Comparison of ENCODE assay signal across 21 cellular contexts in the genomic region with DNA sequence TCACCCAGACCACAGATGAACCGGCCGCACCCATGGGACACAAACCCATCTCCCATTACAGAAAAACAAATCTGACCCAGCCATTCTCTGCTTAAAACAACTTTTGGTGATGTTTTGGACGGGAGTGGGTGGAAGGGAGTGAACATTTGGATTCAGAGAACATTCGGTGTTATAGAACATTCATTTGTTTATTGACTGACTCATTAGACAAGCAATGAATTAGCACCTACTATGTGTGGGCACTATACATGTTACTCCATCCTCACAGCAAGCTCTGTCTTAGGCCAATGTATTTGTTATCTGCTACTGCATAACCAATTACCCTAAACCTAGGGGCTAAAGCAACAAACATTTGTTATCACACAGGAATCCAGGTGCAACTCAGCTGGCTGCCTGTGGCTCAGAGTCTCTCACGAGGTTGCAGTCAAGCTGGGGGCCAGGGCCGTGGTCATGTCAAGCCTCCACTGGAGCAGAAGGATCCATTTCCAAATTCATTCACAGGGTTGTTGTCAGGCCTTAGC. TPM values are rescaled to one million over a fixed set of nuclear protein-coding genes. Genes with fewer than 3 reads are reported as not detected.
A peak's percentile ranks its signal among the peaks of the same experiment; 100 is the strongest.
DNase-seq lines count a peak whose midpoint lies in the region; ATAC-seq, FAIRE-seq and TF ChIP-seq lines count a peak whose summit lies in the region.
"Had no signal": no experiment of that assay in that cellular context is flagged by ENCODE, and none has a peak within 500 bp of the region (broad histone marks: within the 10 kb centered on the region; RNA-seq: fewer than 3 reads in every experiment).

No MANE protein-coding gene starts in this region.

- no peak overlapping the region for H3K4me2 ChIP-seq in astrocyte (ENCODE audit: low read length)

- H3K27me3 Mint-ChIP-seq in astrocyte (ENCODE audit: low read depth, unreplicated experiment) = no peaks in the 10 kb centered on the region
- H3K27me3 Mint-ChIP-seq in immature natural killer cell (ENCODE audit: low read depth in 3 of 3) = peaks cover 0 to 2% (median 2%) of the 10 kb centered on the region in 3 donors
- H3K27me3 Mint-ChIP-seq: activated B cell treated with CpG ODN at 0.5 μM for 24 hours; activated CD4-positive, alpha-beta memory T cell treated with anti-CD3 and anti-CD28 coated beads, Interleukin-2, amount 10 ng/mL, durations not matched to agents 7 days and 5 days; activated naive CD8-positive, alpha-beta T cell; activated T-cell treated with anti-CD3 and anti-CD28 coated beads, Interleukin-2, amount 50 U/mL, for 24 hours had no signal

- H3K36me3 ChIP-seq in HUES48 (ENCODE audit: control insufficient read depth, insufficient read depth, low read length) (no peaks in the 10 kb centered on the region), astrocyte (ENCODE audit: insufficient read depth, low read length) (no peaks in the 10 kb centered on the region), thymus (ENCODE audit: control insufficient read depth, insufficient read depth) (no peaks in the 10 kb centered on the region)
- H3K36me3 ChIP-seq: BE2C, breast epithelium, tibial artery had no signal

- H3K27ac ChIP-seq in HUES48 (ENCODE audit: low read depth, low read length) (peak overlapping the region; percentile 51), astrocyte (ENCODE audit: low read depth, low read length) (no peak overlapping the region), thymus (ENCODE audit: low read depth) (peak overlapping the region; percentile 36)
- H3K27ac ChIP-seq: breast epithelium, dorsolateral prefrontal cortex, tibial artery had no signal

- peaks cover 10% of the 10 kb centered on the region for H3K36me3 Mint-ChIP-seq in astrocyte (ENCODE audit: low read depth, unreplicated experiment)
- H3K36me3 Mint-ChIP-seq in immature natural killer cell = peaks cover 8 to 18% (median 9%) of the 10 kb centered on the region in 3 donors

- no peak overlapping the region for H2AFZ ChIP-seq in astrocyte (ENCODE audit: low read depth, low read length)

- H4K20me1 ChIP-seq in astrocyte (ENCODE audit: insufficient read depth, low read length) = no peaks in the 10 kb centered on the region

- H3K4me3 ChIP-seq in HUES48 (ENCODE audit: low read depth, low read length) (no peak overlapping the region), astrocyte (ENCODE audit: insufficient read depth, low read depth, low read length) (no peak overlapping the region), fibroblast of mammary gland (ENCODE audit: control insufficient read depth, low read depth, low read length) (no peak overlapping the region), thymus (ENCODE audit: low read length) (no peak overlapping the region)
- H3K4me3 ChIP-seq: breast epithelium, dorsolateral prefrontal cortex, tibial artery had no signal

- DNase-seq in astrocyte (ENCODE audit: low read depth) (peak; percentile 61), fibroblast of mammary gland (ENCODE audit: low read depth) (peak; percentile 89), OCI-M2 (lab: John Stamatoyannopoulos, UW; ENCODE audit: unreplicated experiment) (no peak), immature natural killer cell (no peak)
- DNase-seq: activated B cell treated with CpG ODN at 0.5 μM for 24 hours; activated CD4-positive, alpha-beta memory T cell treated with anti-CD3 and anti-CD28 coated beads, Interleukin-2, amount 10 ng/mL, durations not matched to agents 7 days and 5 days; activated T-cell treated with anti-CD3 and anti-CD28 coated beads, Interleukin-2, amount 50 U/mL, for 24 hours; BE2C; dorsolateral prefrontal cortex; GOT3; left cardiac atrium; NCI-H1436 treated with DMSO at 0.1 percent for 48 hours; NCI-H748 treated with DMSO at 0.1 percent for 48 hours had no signal

- peaks cover 19% of the 10 kb centered on the region for H3K4me1 ChIP-seq in HUES48 (ENCODE audit: control insufficient read depth, insufficient read depth, low read length)
- H3K4me1 ChIP-seq in astrocyte (ENCODE audit: insufficient read depth, low read length) = peaks cover 21% of the 10 kb centered on the region
- peaks cover 21% of the 10 kb centered on the region for H3K4me1 ChIP-seq in thymus (ENCODE audit: control insufficient read depth, insufficient read depth, low read length)
- H3K4me1 ChIP-seq: BE2C, breast epithelium had no signal

- H3K9me3 ChIP-seq in HUES48 (ENCODE audit: control insufficient read depth, insufficient read depth, low read length) = peaks cover 3% of the 10 kb centered on the region; the same call in 1 of the 2 replicates
- peaks cover 12% of the 10 kb centered on the region for H3K9me3 ChIP-seq in astrocyte (ENCODE audit: insufficient read depth, low read depth, low read length)
- no peaks in the 10 kb centered on the region for H3K9me3 ChIP-seq in thymus (ENCODE audit: control insufficient read depth)

- no peak overlapping the region for H3K9ac ChIP-seq in HUES48 (ENCODE audit: low read depth, low read length)
- no peak overlapping the region for H3K9ac ChIP-seq in astrocyte (ENCODE audit: low read length)

- H3K79me2 ChIP-seq in astrocyte (ENCODE audit: insufficient read depth, low read length) = no peaks in the 10 kb centered on the region

- ATAC-seq in HG02610 (IDR thresholded peaks at IDR 0.05; ENCODE audit: unreplicated experiment) = no peak

- peaks cover 15% of the 10 kb centered on the region for H3K4me1 Mint-ChIP-seq in astrocyte (ENCODE audit: low read depth, unreplicated experiment)
- H3K4me1 Mint-ChIP-seq in immature natural killer cell = peaks cover 0 to 7% of the 10 kb centered on the region in 2 donors

- H3K27me3 ChIP-seq in HUES48 (ENCODE audit: control insufficient read depth, insufficient read depth, low read length) = no peaks in the 10 kb centered on the region
- H3K27me3 ChIP-seq in astrocyte (ENCODE audit: insufficient read depth, low read length) = no peaks in the 10 kb centered on the region
- H3K27me3 ChIP-seq in thymus (ENCODE audit: control insufficient read depth, insufficient read depth) = no peaks in the 10 kb centered on the region
- H3K27me3 ChIP-seq: BE2C, breast epithelium, dorsolateral prefrontal cortex, tibial artery had no signal

- FAIRE-seq in astrocyte (lab: Jason Lieb, UNC) = no peak
- FAIRE-seq: D721Med had no signal

- H3K27ac Mint-ChIP-seq in astrocyte (ENCODE audit: unreplicated experiment) = no peak overlapping the region
- no peak overlapping the region for H3K27ac Mint-ChIP-seq in immature natural killer cell
- H3K27ac Mint-ChIP-seq: activated B cell treated with CpG ODN at 0.5 μM for 24 hours; activated CD4-positive, alpha-beta memory T cell treated with anti-CD3 and anti-CD28 coated beads, Interleukin-2, amount 10 ng/mL, durations not matched to agents 7 days and 5 days; activated naive CD8-positive, alpha-beta T cell; activated T-cell treated with anti-CD3 and anti-CD28 coated beads, Interleukin-2, amount 50 U/mL, for 24 hours; T-helper 2 cell treated with Interferon-gamma antibody and Interleukin-4, amounts not matched to agents 5 μg/mL and 100 μg/mL, for 36 hours had no signal

- 63% methylated on average over 6 of the region's 6 CpGs for WGBS in thymus

- no peak for TF ChIP-seq CTCF in astrocyte (IDR thresholded peaks at IDR 0.05; ENCODE audit: insufficient read depth, low read depth, low read length)
- TF ChIP-seq CTCF in fibroblast of mammary gland (conservative IDR thresholded peaks at IDR 0.05; ENCODE audit: control insufficient read depth, insufficient read depth, low read depth, low read length) = no peak

- H3K4me3 Mint-ChIP-seq in astrocyte (ENCODE audit: unreplicated experiment) = no peak overlapping the region
- H3K4me3 Mint-ChIP-seq in immature natural killer cell = no peak overlapping the region
- H3K4me3 Mint-ChIP-seq: activated B cell treated with CpG ODN at 0.5 μM for 24 hours; activated CD4-positive, alpha-beta memory T cell treated with anti-CD3 and anti-CD28 coated beads, Interleukin-2, amount 10 ng/mL, durations not matched to agents 7 days and 5 days; activated naive CD8-positive, alpha-beta T cell; activated T-cell treated with anti-CD3 and anti-CD28 coated beads, Interleukin-2, amount 50 U/mL, for 24 hours; T-helper 2 cell treated with Interferon-gamma antibody and Interleukin-4, amounts not matched to agents 5 μg/mL and 100 μg/mL, for 36 hours had no signal

- peaks cover 16% of the 10 kb centered on the region for H3K9me3 Mint-ChIP-seq in astrocyte (ENCODE audit: unreplicated experiment)
- peaks cover 8 to 25% (median 14%) of the 10 kb centered on the region in 6 donors for H3K9me3 Mint-ChIP-seq in immature natural killer cell

RNA-seq across cellular contexts. Expression of gene ERGIC1, which starts 5.1 kb away (rescaled TPM):
- total RNA-seq in astrocyte = 131 and 137 TPM in 2 replicates
- polyA plus RNA-seq in thymus = 69.2 TPM
- 10 to 100 TPM; 40.7 to 61.9 (median 61.7) TPM for polyA plus RNA-seq in immature natural killer cell

RNA-seq across cellular contexts. Expression of gene DUSP1, which starts 58.0 kb away (rescaled TPM):
- 80.5 and 90.1 TPM in 2 replicates for total RNA-seq in astrocyte
- polyA plus RNA-seq in thymus (272 TPM), immature natural killer cell (1,000 to 10,000 TPM in 1 of 3 donors, 100 to 1,000 TPM in 2; 548 to 1,082 (median 887) TPM)

Comparison
In these comparisons a context has a peak if more than half of its experiments do, and no peak if none do; other contexts are left out.
1. DNase-seq: peak in astrocyte (single experiment) and fibroblast of mammary gland (single experiment); none in OCI-M2 (single experiment) and immature natural killer cell (0 of 3).